ENCODE assay signal across 12 cellular contexts in the genomic region with DNA sequence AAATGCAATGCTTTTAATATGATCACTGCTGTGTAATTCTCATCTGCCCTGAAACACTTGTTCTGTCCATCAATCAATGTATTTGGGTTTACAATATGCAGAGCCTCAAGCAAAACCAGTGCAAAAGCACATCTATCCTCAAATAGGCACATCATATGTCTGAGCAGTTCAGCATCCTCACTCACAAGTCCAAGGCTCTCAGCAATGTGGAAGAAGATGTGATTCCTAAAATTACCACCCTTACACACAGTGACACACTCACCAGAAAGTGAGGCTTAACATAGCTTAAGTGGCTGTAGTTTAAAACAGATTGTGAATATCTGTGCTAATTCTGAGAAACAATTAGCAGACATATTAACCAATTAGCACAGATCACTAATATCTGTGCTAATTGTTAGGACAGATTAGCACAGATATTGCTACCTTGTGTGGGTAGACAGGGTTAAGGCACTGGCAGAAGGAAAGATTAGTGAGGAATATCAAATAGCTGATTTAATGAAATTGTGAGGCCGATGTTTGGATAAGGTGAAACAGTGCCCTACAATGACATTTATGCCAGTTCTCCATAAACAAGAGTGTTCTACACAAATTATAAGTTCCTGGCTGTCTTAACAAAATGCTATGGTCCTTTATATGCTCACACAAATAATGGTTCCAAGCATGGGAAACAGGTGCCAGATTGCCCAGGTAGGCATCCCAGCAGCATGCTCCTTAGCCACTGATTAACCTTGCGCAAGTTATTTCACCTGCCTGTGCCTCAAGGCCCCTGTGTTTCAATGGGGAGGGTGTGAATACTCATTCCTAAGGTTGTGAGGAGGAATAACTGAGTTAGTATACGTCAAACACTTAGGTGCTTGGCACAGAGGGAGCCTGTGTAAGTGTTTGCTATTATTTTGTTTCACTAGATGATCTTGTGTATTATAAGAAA. TPM values are rescaled to one million over a fixed set of nuclear protein-coding genes. Genes with fewer than 3 reads are reported as not detected.
DNase-seq lines count a peak whose midpoint lies in the region; ATAC-seq and TF ChIP-seq lines count a peak whose summit lies in the region.
"Had no signal": no experiment of that assay in that cellular context is flagged by ENCODE, and none has a peak within 500 bp of the region (broad histone marks: within the 10 kb centered on the region; RNA-seq: fewer than 3 reads in every experiment).

No MANE protein-coding gene starts in this region.

- H3K4me1 Mint-ChIP-seq in activated CD4-positive, alpha-beta T cell treated with anti-CD3 and anti-CD28 coated beads, Interleukin-2, amount 10 ng/mL, durations not matched to agents 7 days and 5 days, result peaks cover 82% of the 10 kb centered on the region
- peaks cover 52% of the 10 kb centered on the region for H3K4me1 Mint-ChIP-seq in activated T-helper 2 cell treated with anti-CD3 and anti-CD28 coated beads, Interferon-gamma antibody, Interleukin-2, Interleukin-4, amounts not matched to agents 10 μg/mL and 5 μg/mL and 100 μg/mL, durations not matched to agents 14 hours and 24 hours and 36 hours (ENCODE audit: low read depth)
- peaks cover 45 to 50% of the 10 kb centered on the region in 2 donors for H3K4me1 Mint-ChIP-seq in natural killer cell

- peak overlapping the region; percentile 98 for H3K27ac Mint-ChIP-seq in activated CD4-positive, alpha-beta T cell treated with anti-CD3 and anti-CD28 coated beads, Interleukin-2, amount 10 ng/mL, durations not matched to agents 7 days and 5 days
- H3K27ac Mint-ChIP-seq in activated T-helper 2 cell treated with anti-CD3 and anti-CD28 coated beads, Interferon-gamma antibody, Interleukin-2, Interleukin-4, amounts not matched to agents 10 μg/mL and 5 μg/mL and 100 μg/mL, durations not matched to agents 14 hours and 24 hours and 36 hours, result peak overlapping the region; percentile 99
- peak overlapping the region; percentile 83 to 84 for H3K27ac Mint-ChIP-seq in natural killer cell

- DNase-seq in activated CD4-positive, alpha-beta T cell treated with anti-CD3 and anti-CD28 coated beads, Interleukin-2, amount 10 ng/mL, durations not matched to agents 7 days and 5 days, result no peak
- no peak for DNase-seq in activated CD4-positive, alpha-beta T cell treated with anti-CD3 and anti-CD28 coated beads for 1 hour
- no peak for DNase-seq in activated T-helper 2 cell treated with anti-CD3 and anti-CD28 coated beads, Interferon-gamma antibody, Interleukin-2, Interleukin-4, amounts not matched to agents 10 μg/mL and 5 μg/mL and 100 μg/mL, durations not matched to agents 14 hours and 24 hours and 36 hours (ENCODE audit: low spot score)
- DNase-seq in natural killer cell, result no peak
- DNase-seq in posterior cingulate gyrus, result no peak
- DNase-seq: brain microvascular endothelial cell, naive B cell, NCI-H345, SIG-M5 had no signal

- CTCF ChIA-PET in activated CD4-positive, alpha-beta T cell treated with anti-CD3 and anti-CD28 coated beads, Interleukin-2, amount 10 ng/mL, durations not matched to agents 7 days and 5 days (lab: Charles Lee), result interaction anchor here (1.2 kb wide), 2 partner anchors 11 to 144 kb away, joined by 4 read pairs; no protein-coding TSS in a partner anchor

- H3K4me3 ChIP-seq in GM12875 (ENCODE audit: low read depth, low read length), result peak overlapping the region; percentile 98

- no peaks in the 10 kb centered on the region for H3K9me3 Mint-ChIP-seq in activated CD4-positive, alpha-beta T cell treated with anti-CD3 and anti-CD28 coated beads, Interleukin-2, amount 10 ng/mL, durations not matched to agents 7 days and 5 days
- H3K9me3 Mint-ChIP-seq in activated T-helper 2 cell treated with anti-CD3 and anti-CD28 coated beads, Interferon-gamma antibody, Interleukin-2, Interleukin-4, amounts not matched to agents 10 μg/mL and 5 μg/mL and 100 μg/mL, durations not matched to agents 14 hours and 24 hours and 36 hours, result no peaks in the 10 kb centered on the region
- H3K9me3 Mint-ChIP-seq in natural killer cell, result no peaks in the 10 kb centered on the region
- H3K9me3 Mint-ChIP-seq: naive B cell had no signal

- POLR2A ChIA-PET in activated CD4-positive, alpha-beta T cell treated with anti-CD3 and anti-CD28 coated beads, Interleukin-2, amount 10 ng/mL, durations not matched to agents 7 days and 5 days (lab: Charles Lee), result no interaction called here

- TF ChIP-seq CTCF in GM12875 (IDR thresholded peaks at IDR 0.05; ENCODE audit: borderline replicate concordance, insufficient read depth, low read depth, low read length) (no peak), natural killer cell (IDR thresholded peaks at IDR 0.05) (no peak)

- ATAC-seq in natural killer cell (no peak), HG03457 (IDR thresholded peaks at IDR 0.05; ENCODE audit: unreplicated experiment) (no peak), HG03108 (IDR thresholded peaks at IDR 0.05; ENCODE audit: unreplicated experiment) (no peak)

- intact Hi-C loops in activated T-helper 2 cell treated with anti-CD3 and anti-CD28 coated beads, Interferon-gamma antibody, Interleukin-2, Interleukin-4, amounts not matched to agents 10 μg/mL and 5 μg/mL and 100 μg/mL, durations not matched to agents 14 hours and 24 hours and 36 hours (cut with micrococcal nuclease), result no loop called here
- intact Hi-C loops in natural killer cell (cut with micrococcal nuclease), result no loop called here
- intact Hi-C loops in posterior cingulate gyrus (cut with DNase I), result no loop called here

- H3K36me3 Mint-ChIP-seq in activated CD4-positive, alpha-beta T cell treated with anti-CD3 and anti-CD28 coated beads, Interleukin-2, amount 10 ng/mL, durations not matched to agents 7 days and 5 days (ENCODE audit: low read depth), result peaks cover 45% of the 10 kb centered on the region
- H3K36me3 Mint-ChIP-seq in activated T-helper 2 cell treated with anti-CD3 and anti-CD28 coated beads, Interferon-gamma antibody, Interleukin-2, Interleukin-4, amounts not matched to agents 10 μg/mL and 5 μg/mL and 100 μg/mL, durations not matched to agents 14 hours and 24 hours and 36 hours (ENCODE audit: low read depth), result peaks cover 86% of the 10 kb centered on the region
- H3K36me3 Mint-ChIP-seq in natural killer cell, result no peaks in the 10 kb centered on the region
- H3K36me3 Mint-ChIP-seq: naive B cell had no signal

- H3K27me3 Mint-ChIP-seq in activated CD4-positive, alpha-beta T cell treated with anti-CD3 and anti-CD28 coated beads, Interleukin-2, amount 10 ng/mL, durations not matched to agents 7 days and 5 days, result no peaks in the 10 kb centered on the region
- no peaks in the 10 kb centered on the region for H3K27me3 Mint-ChIP-seq in activated T-helper 2 cell treated with anti-CD3 and anti-CD28 coated beads, Interferon-gamma antibody, Interleukin-2, Interleukin-4, amounts not matched to agents 10 μg/mL and 5 μg/mL and 100 μg/mL, durations not matched to agents 14 hours and 24 hours and 36 hours (ENCODE audit: low read depth)
- no peaks in the 10 kb centered on the region for H3K27me3 Mint-ChIP-seq in natural killer cell (ENCODE audit: low read depth in 2 of 2)
- H3K27me3 Mint-ChIP-seq: naive B cell had no signal

- peak overlapping the region; percentile 96 for H3K4me3 Mint-ChIP-seq in activated CD4-positive, alpha-beta T cell treated with anti-CD3 and anti-CD28 coated beads, Interleukin-2, amount 10 ng/mL, durations not matched to agents 7 days and 5 days
- H3K4me3 Mint-ChIP-seq in activated T-helper 2 cell treated with anti-CD3 and anti-CD28 coated beads, Interferon-gamma antibody, Interleukin-2, Interleukin-4, amounts not matched to agents 10 μg/mL and 5 μg/mL and 100 μg/mL, durations not matched to agents 14 hours and 24 hours and 36 hours (ENCODE audit: low read depth), result peak overlapping the region; percentile 91
- H3K4me3 Mint-ChIP-seq in natural killer cell, result no peak overlapping the region

RNA-seq across cellular contexts. Expression of a gene that starts 41.7 kb away (rescaled TPM):
- 10 to 100 TPM; 36.0 to 36.1 TPM for total RNA-seq in activated CD4-positive, alpha-beta T cell treated with anti-CD3 and anti-CD28 coated beads, Interleukin-2, amount 10 ng/mL, durations not matched to agents 7 days and 5 days
- 53.1 and 54.4 TPM in 2 replicates for total RNA-seq in activated T-helper 2 cell treated with anti-CD3 and anti-CD28 coated beads, Interferon-gamma antibody, Interleukin-2, Interleukin-4, amounts not matched to agents 10 μg/mL and 5 μg/mL and 100 μg/mL, durations not matched to agents 14 hours and 24 hours and 36 hours
- total RNA-seq in natural killer cell, result 10 to 100 TPM; 10.8 to 12.8 (median 10.8) TPM
